ENCODE assay signal across 16 cellular contexts in the genomic region with DNA sequence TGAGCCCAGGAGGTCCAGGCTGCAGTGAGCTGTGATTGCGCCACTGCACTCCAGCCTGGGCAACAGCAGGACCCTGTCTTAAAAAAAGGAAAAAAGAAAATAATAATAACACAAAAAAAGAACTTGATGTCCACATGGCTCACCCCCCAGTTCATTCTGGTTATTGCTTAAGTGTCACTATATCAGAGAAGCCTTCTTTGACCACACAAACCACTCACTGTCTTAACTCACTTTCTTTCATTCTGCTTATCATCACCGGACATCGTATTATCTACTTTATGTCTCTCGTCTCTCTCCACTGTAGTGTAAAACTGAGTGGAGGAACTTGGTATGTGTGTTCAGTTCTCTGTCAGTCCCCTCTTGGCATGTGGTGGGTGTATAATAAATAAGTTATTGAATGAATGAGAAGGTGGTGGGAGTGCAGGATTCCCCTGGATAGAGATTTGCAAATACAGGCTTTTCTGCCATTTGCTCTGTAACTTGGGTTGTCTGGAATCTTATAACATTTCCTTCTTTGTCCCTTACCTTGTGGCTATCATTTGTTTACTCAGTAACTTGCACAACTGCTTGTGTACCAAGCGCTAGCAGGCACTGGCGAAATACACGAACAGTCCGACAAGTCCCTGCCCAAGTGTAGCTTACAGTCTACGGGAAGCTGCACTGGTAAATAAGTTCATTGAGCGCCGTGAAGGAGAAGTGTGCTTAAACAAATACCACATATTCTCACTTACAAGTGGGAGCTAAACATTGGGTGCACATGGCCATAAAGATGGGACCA.
A peak's percentile ranks its signal among the peaks of the same experiment; 100 is the strongest.
DNase-seq lines count a peak whose midpoint lies in the region; ATAC-seq and TF ChIP-seq lines count a peak whose summit lies in the region.
"Had no signal": no experiment of that assay in that cellular context is flagged by ENCODE, and none has a peak within 500 bp of the region (broad histone marks: within the 10 kb centered on the region; RNA-seq: fewer than 3 reads in every experiment).

No MANE protein-coding gene starts in this region.

- H4K8ac ChIP-seq in trophoblast cell (ENCODE audit: low read depth, low read length): no peak overlapping the region

- H2AK5ac ChIP-seq in trophoblast cell (ENCODE audit: low read length): no peak overlapping the region

- no peak overlapping the region for H2BK5ac ChIP-seq in trophoblast cell (ENCODE audit: low read depth, low read length, poor library complexity)

- no peak overlapping the region for H3K14ac ChIP-seq in trophoblast cell (ENCODE audit: low read length)

- TF ChIP-seq CTCF in epithelial cell of esophagus (IDR thresholded peaks at IDR 0.05; ENCODE audit: insufficient read depth, low read depth, low read length, missing control alignments): no peak
- no peak for TF ChIP-seq CTCF in neutrophil (IDR thresholded peaks at IDR 0.05)

- DNase-seq in DMS53 (lab: John Stamatoyannopoulos, UW): peak; percentile 11
- no peak for DNase-seq in DMS53 treated with DMSO at 0.1 percent for 48 hours (lab: John Stamatoyannopoulos, UW; ENCODE audit: unreplicated experiment)
- DNase-seq in NOMO-1 treated with DMSO at 0.1 percent for 48 hours (lab: John Stamatoyannopoulos, UW; ENCODE audit: unreplicated experiment): peak; percentile 23
- DNase-seq in epithelial cell of esophagus (ENCODE audit: low read depth): peak; percentile 24
- DNase-seq in trophoblast cell: no peak
- no peak for DNase-seq in NCI-H187 treated with DMSO at 0.1 percent for 48 hours (lab: John Stamatoyannopoulos, UW)
- DNase-seq: activated B cell treated with CpG ODN at 0.5 μM for 24 hours; activated effector memory CD4-positive, alpha-beta T cell treated with Interleukin-2 at 50 U/mL for 16 hours; colonic mucosa; H7; SK-N-SH; stimulated activated CD4-positive, alpha-beta T cell treated with anti-CD3 and anti-CD28 coated beads, Interleukin-4, amount 100 ng/mL, for 24 hours had no signal

- no peak overlapping the region for H4K91ac ChIP-seq in trophoblast cell (ENCODE audit: low read depth, low read length)

- no peaks in the 10 kb centered on the region for H3K9me3 ChIP-seq in neutrophil
- no peaks in the 10 kb centered on the region for H3K9me3 ChIP-seq in trophoblast cell (ENCODE audit: insufficient read depth, low read depth, low read length)
- H3K9me3 ChIP-seq: colonic mucosa, SK-N-SH, tibial nerve had no signal

- H3K27me3 ChIP-seq in neutrophil: no peaks in the 10 kb centered on the region
- no peaks in the 10 kb centered on the region for H3K27me3 ChIP-seq in trophoblast cell (ENCODE audit: insufficient read depth, low read length)
- H3K27me3 ChIP-seq: colonic mucosa, tibial nerve had no signal

- H2BK120ac ChIP-seq in trophoblast cell (ENCODE audit: insufficient read depth, low read length, poor library complexity): no peak overlapping the region

- no peak overlapping the region for H2BK12ac ChIP-seq in trophoblast cell (ENCODE audit: low read length)

- no peak overlapping the region for H3K18ac ChIP-seq in trophoblast cell (ENCODE audit: low read length)

- H3K79me1 ChIP-seq in trophoblast cell (ENCODE audit: low read length): no peaks in the 10 kb centered on the region

- H3K4me2 ChIP-seq in trophoblast cell (ENCODE audit: low read length): no peak overlapping the region
- H3K4me2 ChIP-seq: SK-N-SH had no signal

- peak overlapping the region; percentile 83 for H3K27ac ChIP-seq in neutrophil
- no peak overlapping the region for H3K27ac ChIP-seq in trophoblast cell (ENCODE audit: low read depth, low read length)
- H3K27ac ChIP-seq: 22Rv1, colonic mucosa, tibial nerve had no signal

- no peak overlapping the region for H3K4ac ChIP-seq in trophoblast cell (ENCODE audit: low read depth, low read length)

- H3K4me3 ChIP-seq in epithelial cell of esophagus (ENCODE audit: low read length): no peak overlapping the region
- no peak overlapping the region for H3K4me3 ChIP-seq in neutrophil (ENCODE audit: low read depth in 1 of 2, low read length in 1 of 2)
- H3K4me3 ChIP-seq in trophoblast cell (ENCODE audit: low read depth, low read length): no peak overlapping the region
- H3K4me3 ChIP-seq: colonic mucosa, tibial nerve had no signal

- H3K23ac ChIP-seq in trophoblast cell (ENCODE audit: low read length): no peak overlapping the region

- no peaks in the 10 kb centered on the region for H3K36me3 ChIP-seq in neutrophil
- H3K36me3 ChIP-seq in trophoblast cell (ENCODE audit: control insufficient read depth in 1 of 2, insufficient read depth in 2 of 2, low read length in 2 of 2): peaks cover 0 to 3% of the 10 kb centered on the region in 2 experiments
- H3K36me3 ChIP-seq: colonic mucosa, tibial nerve had no signal

- no peak overlapping the region for H2AFZ ChIP-seq in trophoblast cell (ENCODE audit: insufficient read depth, low read length, poor library complexity)

- no peak for ATAC-seq in HG03442 (IDR thresholded peaks at IDR 0.05; ENCODE audit: unreplicated experiment)

- H3K4me1 ChIP-seq in neutrophil (ENCODE audit: control insufficient read depth in 1 of 2, insufficient read depth in 1 of 2, low read depth in 1 of 2, low read length in 1 of 2) (peaks cover 75 to 91% of the 10 kb centered on the region in 2 experiments), trophoblast cell (ENCODE audit: control insufficient read depth in 1 of 2, insufficient read depth in 2 of 2, low read length in 2 of 2) (no peaks in the 10 kb centered on the region)
- H3K4me1 ChIP-seq: colonic mucosa had no signal

- no peak overlapping the region for H3K9ac ChIP-seq in trophoblast cell (ENCODE audit: low read length)
- H3K9ac ChIP-seq: SK-N-SH had no signal

- H3K79me2 ChIP-seq in trophoblast cell (ENCODE audit: control insufficient read depth, insufficient read depth, low read length, poor library complexity): peaks cover 4% of the 10 kb centered on the region

- WGBS in trophoblast cell (ENCODE audit: extremely low coverage, insufficient coverage, insufficient read length): no CpG with 5 or more reads among the region's 11 CpGs

- H4K12ac ChIP-seq in trophoblast cell (ENCODE audit: low read depth, low read length): no peak overlapping the region

Comparison
In these comparisons a context has a peak if more than half of its experiments do, and no peak if none do; other contexts are left out.
1. DNase-seq: peak in DMS53 (single experiment), NOMO-1 treated with DMSO at 0.1 percent for 48 hours (single experiment) and epithelial cell of esophagus (single experiment); none in DMS53 treated with DMSO at 0.1 percent for 48 hours (single experiment), trophoblast cell (0 of 2) and NCI-H187 treated with DMSO at 0.1 percent for 48 hours (single experiment).